In genomic region chr19:53896682-53897081, GRCh38 we compare ENCODE assay signal across 39 cellular contexts. TPM values are rescaled to one million over a fixed set of nuclear protein-coding genes. Genes with fewer than 3 reads are reported as not detected.
"Had no signal": no experiment of that assay in that cellular context is flagged by ENCODE, and none has a peak within 500 bp of the region (broad histone marks: within the 10 kb centered on the region; RNA-seq: fewer than 3 reads in every experiment).

No MANE protein-coding gene starts in this region.

- H3K9me3 Mint-ChIP-seq: activated B cell treated with CpG ODN at 0.5 μM for 24 hours; activated CD8-positive, alpha-beta T cell treated with anti-CD3 and anti-CD28 coated beads for 36 hours; activated naive CD4-positive, alpha-beta T cell treated with anti-CD3 and anti-CD28 coated beads, Interleukin-2, amount 50 U/mL, for 24 hours; activated naive CD8-positive, alpha-beta T cell treated with anti-CD3 and anti-CD28 coated beads, Interleukin-2, amount 50 U/mL, for 24 hours; activated T-helper 2 cell treated with anti-CD3 and anti-CD28 coated beads, Interferon-gamma antibody, Interleukin-2, Interleukin-4, amounts not matched to agents 10 μg/mL and 5 μg/mL and 100 μg/mL, durations not matched to agents 14 hours and 24 hours and 36 hours; effector memory CD8-positive, alpha-beta T cell; natural killer cell treated with Interleukin-12 subunit alpha and Interleukin-12 subunit beta and Interleukin-15 and Interleukin-18, amount 100 ng/mL, for 72 hours; stimulated activated naive CD8-positive, alpha-beta T cell treated with anti-CD3 and anti-CD28 coated beads, Interleukin-15, amount 100 ng/mL, for 72 hours; T-helper 1 cell treated with Interleukin-12 subunit alpha and Interleukin-12 subunit beta and Interleukin-4 antibody, amounts not matched to agents 30 μg/mL and 1 μg/mL, for 36 hours; type B pancreatic cell had no signal

- H3K27me3 ChIP-seq: ovary, uterus had no signal

- H3K4me1 ChIP-seq: prostate gland, uterus had no signal

- H3K4me3 Mint-ChIP-seq: activated B cell treated with CpG ODN at 0.5 μM for 24 hours; activated CD8-positive, alpha-beta T cell treated with anti-CD3 and anti-CD28 coated beads for 36 hours; activated naive CD4-positive, alpha-beta T cell treated with anti-CD3 and anti-CD28 coated beads, Interleukin-2, amount 50 U/mL, for 24 hours; activated naive CD8-positive, alpha-beta T cell treated with anti-CD3 and anti-CD28 coated beads, Interleukin-2, amount 50 U/mL, for 24 hours; effector memory CD8-positive, alpha-beta T cell; immature natural killer cell; natural killer cell treated with Interleukin-12 subunit alpha and Interleukin-12 subunit beta and Interleukin-15 and Interleukin-18, amount 100 ng/mL, for 72 hours; stimulated activated memory B cell treated with anti-CD40 and anti-IgM and Interleukin-4, amounts not matched to agents 10 μg/mL and 1 μg/mL and 100 μg/mL, for 72 hours; stimulated activated naive CD8-positive, alpha-beta T cell treated with anti-CD3 and anti-CD28 coated beads, Interleukin-15, amount 100 ng/mL, for 72 hours; T-helper 1 cell treated with Interleukin-12 subunit alpha and Interleukin-12 subunit beta and Interleukin-4 antibody, amounts not matched to agents 30 μg/mL and 1 μg/mL, for 36 hours; type B pancreatic cell had no signal

- DNase-seq: activated B cell treated with CpG ODN at 0.5 μM for 24 hours; activated CD4-positive, alpha-beta T cell treated with anti-CD3 and anti-CD28 coated beads, Interleukin-2, amount 50 U/mL, for 1 hour; activated CD8-positive, alpha-beta T cell treated with anti-CD3 and anti-CD28 coated beads for 36 hours; activated naive CD8-positive, alpha-beta T cell treated with anti-CD3 and anti-CD28 coated beads, Interleukin-2, amount 50 U/mL, for 24 hours; activated T-cell treated with anti-CD3 and anti-CD28 coated beads, Interleukin-2, amount 50 U/mL, for 48 hours; amygdala; caudate nucleus; cortex of kidney; effector memory CD8-positive, alpha-beta T cell; erythroblast; head of caudate nucleus; hypothalamus; immature natural killer cell; mucosa of descending colon; ovary; retina; stimulated activated CD4-positive, alpha-beta T cell treated with anti-CD3 and anti-CD28 coated beads, Interleukin-1b, Interleukin-23, amount 100 ng/mL, for 48 hours; stimulated activated CD4-positive, alpha-beta T cell treated with anti-CD3 and anti-CD28 coated beads, Interleukin-4, amount 100 ng/mL, for 4 hours; stimulated activated CD8-positive, alpha-beta memory T cell treated with anti-CD3 and anti-CD28 coated beads, Interleukin-4, amount 100 ng/mL, for 48 hours; stimulated activated naive CD8-positive, alpha-beta T cell treated with anti-CD3 and anti-CD28 coated beads, Interleukin-15, amount 100 ng/mL, for 72 hours; substantia nigra; T1000; uterus had no signal

- H3K4me3 ChIP-seq: gastroesophageal sphincter, mucosa of descending colon, ovary, prostate gland, smooth muscle cell, uterus had no signal

- H3K9me3 ChIP-seq: gastroesophageal sphincter, mucosa of descending colon, neutrophil, ovary, prostate gland, uterus had no signal

- H3K36me3 ChIP-seq: gastroesophageal sphincter, neutrophil, ovary, prostate gland, uterus had no signal

- H3K4me1 Mint-ChIP-seq: activated naive CD4-positive, alpha-beta T cell treated with anti-CD3 and anti-CD28 coated beads, Interleukin-2, amount 50 U/mL, for 24 hours; stimulated activated memory B cell treated with anti-CD40 and anti-IgM and Interleukin-4, amounts not matched to agents 10 μg/mL and 1 μg/mL and 100 μg/mL, for 72 hours had no signal

- H3K27ac Mint-ChIP-seq: activated B cell treated with CpG ODN at 0.5 μM for 24 hours; activated CD8-positive, alpha-beta T cell treated with anti-CD3 and anti-CD28 coated beads for 36 hours; activated naive CD4-positive, alpha-beta T cell treated with anti-CD3 and anti-CD28 coated beads, Interleukin-2, amount 50 U/mL, for 24 hours; activated naive CD8-positive, alpha-beta T cell treated with anti-CD3 and anti-CD28 coated beads, Interleukin-2, amount 50 U/mL, for 24 hours; activated T-helper 2 cell treated with anti-CD3 and anti-CD28 coated beads, Interferon-gamma antibody, Interleukin-2, Interleukin-4, amounts not matched to agents 10 μg/mL and 5 μg/mL and 100 μg/mL, durations not matched to agents 14 hours and 24 hours and 36 hours; effector memory CD8-positive, alpha-beta T cell; immature natural killer cell; natural killer cell treated with Interleukin-12 subunit alpha and Interleukin-12 subunit beta and Interleukin-15 and Interleukin-18, amount 100 ng/mL, for 72 hours; stimulated activated memory B cell treated with anti-CD40 and anti-IgM and Interleukin-4, amounts not matched to agents 10 μg/mL and 1 μg/mL and 100 μg/mL, for 72 hours; stimulated activated naive CD8-positive, alpha-beta T cell treated with anti-CD3 and anti-CD28 coated beads, Interleukin-15, amount 100 ng/mL, for 72 hours; T-helper 1 cell treated with Interleukin-12 subunit alpha and Interleukin-12 subunit beta and Interleukin-4 antibody, amounts not matched to agents 30 μg/mL and 1 μg/mL, for 36 hours; type B pancreatic cell had no signal

- H3K36me3 Mint-ChIP-seq: immature natural killer cell; natural killer cell treated with Interleukin-12 subunit alpha and Interleukin-12 subunit beta and Interleukin-15 and Interleukin-18, amount 100 ng/mL, for 72 hours; stimulated activated memory B cell treated with anti-CD40 and anti-IgM and Interleukin-4, amounts not matched to agents 10 μg/mL and 1 μg/mL and 100 μg/mL, for 72 hours; type B pancreatic cell had no signal

- ATAC-seq: activated CD8-positive, alpha-beta T cell treated with anti-CD3 and anti-CD28 coated beads for 36 hours; activated naive CD8-positive, alpha-beta T cell treated with anti-CD3 and anti-CD28 coated beads, Interleukin-2, amount 50 U/mL, for 24 hours; effector memory CD8-positive, alpha-beta T cell; gastroesophageal sphincter; left lobe of liver; mucosa of descending colon; natural killer cell treated with Interleukin-12 subunit alpha and Interleukin-12 subunit beta and Interleukin-15 and Interleukin-18, amount 100 ng/mL, for 72 hours; stimulated activated memory B cell treated with anti-CD40 and anti-IgM and Interleukin-4, amounts not matched to agents 10 μg/mL and 1 μg/mL and 100 μg/mL, for 72 hours; stimulated activated naive CD8-positive, alpha-beta T cell treated with anti-CD3 and anti-CD28 coated beads, Interleukin-15, amount 100 ng/mL, for 72 hours had no signal

- H3K4me2 ChIP-seq: smooth muscle cell had no signal

- H3K27ac ChIP-seq: gastroesophageal sphincter, neutrophil, ovary, prostate gland, uterus had no signal

RNA-seq across cellular contexts. Expression of gene CACNG7, which starts 12.4 kb away (rescaled TPM):
- total RNA-seq: activated B cell treated with CpG ODN at 0.5 μM for 24 hours; activated CD8-positive, alpha-beta T cell treated with anti-CD3 and anti-CD28 coated beads for 36 hours; activated T-helper 2 cell treated with anti-CD3 and anti-CD28 coated beads, Interferon-gamma antibody, Interleukin-2, Interleukin-4, amounts not matched to agents 10 μg/mL and 5 μg/mL and 100 μg/mL, durations not matched to agents 14 hours and 24 hours and 36 hours; chondrocyte; gastroesophageal sphincter; kidney epithelial cell; left lobe of liver; lung microvascular endothelial cell; mesenteric fat pad; myocyte; natural killer cell treated with Interleukin-12 subunit alpha and Interleukin-12 subunit beta and Interleukin-15 and Interleukin-18, amount 100 ng/mL, for 72 hours; ovary; prostate gland had no signal
- polyA plus RNA-seq: immature natural killer cell had no signal

RNA-seq across cellular contexts. Expression of gene PRKCG, which starts 14.7 kb away (rescaled TPM):
- total RNA-seq: activated B cell treated with CpG ODN at 0.5 μM for 24 hours; activated T-helper 2 cell treated with anti-CD3 and anti-CD28 coated beads, Interferon-gamma antibody, Interleukin-2, Interleukin-4, amounts not matched to agents 10 μg/mL and 5 μg/mL and 100 μg/mL, durations not matched to agents 14 hours and 24 hours and 36 hours; gastroesophageal sphincter; lung microvascular endothelial cell; mesenteric fat pad; myocyte; smooth muscle cell had no signal
- polyA plus RNA-seq: immature natural killer cell had no signal
